Comparison of ENCODE assay signal across 8 cellular contexts in the genomic region with DNA sequence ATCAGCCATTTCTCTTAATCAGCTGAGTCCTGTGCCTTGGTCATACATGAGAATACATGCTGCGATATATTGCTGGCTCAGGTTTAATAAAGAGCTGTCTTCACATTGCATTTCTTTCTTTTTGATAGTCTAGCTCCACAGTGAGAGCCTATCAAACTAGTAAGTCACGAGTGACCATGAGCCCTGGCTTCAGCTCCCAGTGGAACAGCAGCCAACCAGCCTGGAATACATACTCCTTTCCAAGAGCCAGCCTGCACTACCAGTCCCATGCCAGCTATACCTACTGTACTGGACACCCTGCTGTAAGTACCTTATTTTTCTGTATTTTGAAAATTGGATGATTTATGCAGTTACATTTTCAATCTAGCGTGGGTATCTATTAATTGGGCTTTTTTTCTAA.
DNase-seq lines count a peak whose midpoint lies in the region; ATAC-seq and TF ChIP-seq lines count a peak whose summit lies in the region.
"Not testable (repeated sequence)": the region's sequence is repeated elsewhere in the genome, so short reads cannot be mapped to it uniquely, and the experiment has no call there.

No MANE protein-coding gene starts in this region.

- TF ChIP-seq CTCF in HCT116 (IDR thresholded peaks at IDR 0.05 in 2 of 3, conservative IDR thresholded peaks at IDR 0.05 in 1 of 3; ENCODE audit: borderline replicate concordance in 1 of 3, insufficient read depth in 1 of 3, low read depth in 2 of 3, low read length in 2 of 3); heart left ventricle (IDR thresholded peaks at IDR 0.05): not testable (repeated sequence)

- peaks cover 0 to 25% (median 11%) of the 10 kb centered on the region in 4 donors for H3K4me1 Mint-ChIP-seq in CD4-positive, CD25-positive, alpha-beta regulatory T cell
- not testable (repeated sequence) for H3K4me1 Mint-ChIP-seq in activated T-helper 17 cell treated with anti-CD3 and anti-CD28 coated beads, Interleukin-2, amount 50 U/mL, for 72 hours
- H3K4me1 Mint-ChIP-seq in stimulated activated effector memory CD8-positive, alpha-beta T cell treated with anti-CD3 and anti-CD28 coated beads, Interleukin-12 subunit alpha, Interleukin-12 subunit beta, amount 100 ng/mL, for 72 hours, result peaks cover 18% of the 10 kb centered on the region

- H3K9me3 Mint-ChIP-seq in CD4-positive, CD25-positive, alpha-beta regulatory T cell; stimulated activated effector memory CD8-positive, alpha-beta T cell treated with anti-CD3 and anti-CD28 coated beads, Interleukin-12 subunit alpha, Interleukin-12 subunit beta, amount 100 ng/mL, for 72 hours: not testable (repeated sequence)
- peaks cover 19% of the 10 kb centered on the region for H3K9me3 Mint-ChIP-seq in activated T-helper 17 cell treated with anti-CD3 and anti-CD28 coated beads, Interleukin-2, amount 50 U/mL, for 72 hours

- H4K20me1 ChIP-seq in HCT116 (ENCODE audit: insufficient read depth), result not testable (repeated sequence)

- not testable (repeated sequence) for H3K4me1 ChIP-seq in CD4-positive, CD25-positive, alpha-beta regulatory T cell (ENCODE audit: control insufficient read depth, insufficient read depth, low read length, poor library complexity, severe bottlenecking); right cardiac atrium (ENCODE audit: control insufficient read depth, insufficient read depth, low read length)
- H3K4me1 ChIP-seq in HCT116 (ENCODE audit: control insufficient read depth in 1 of 2, insufficient read depth in 2 of 2, low read length in 2 of 2), result peaks cover 0 to 42% of the 10 kb centered on the region in 2 experiments; a peak in 2 of 4 replicates
- peaks cover 57% of the 10 kb centered on the region for H3K4me1 ChIP-seq in adipocyte (ENCODE audit: control insufficient read depth, insufficient read depth, low read length)
- H3K4me1 ChIP-seq in heart left ventricle, result peaks cover 0 to 31% (median 11%) of the 10 kb centered on the region in 12 donors

- not testable (repeated sequence) for TF ChIP-seq RAD21 in HCT116 (IDR thresholded peaks at IDR 0.05; ENCODE audit: low read depth)

- not testable (repeated sequence) for H3K9me2 ChIP-seq in HCT116 (ENCODE audit: insufficient read depth)

- H3K36me3 ChIP-seq in CD4-positive, CD25-positive, alpha-beta regulatory T cell (ENCODE audit: control insufficient read depth, insufficient read depth, low read length); HCT116 (ENCODE audit: control insufficient read depth in 1 of 2, insufficient read depth in 2 of 2, low read length in 2 of 2); adipocyte (ENCODE audit: control insufficient read depth, insufficient read depth, low read length, severe bottlenecking); heart left ventricle: not testable (repeated sequence)

- WGBS in heart left ventricle, 4 donors, result 49 to 74% (median 64%) methylated on average over 3 of the region's 3 CpGs
- WGBS in right cardiac atrium, result 65% methylated on average over 3 of the region's 3 CpGs

- in situ Hi-C loops in SK-MEL-5 (cut with HindIII; ENCODE audit: low pct_unique_long_range_greater_than_20kb, low sequenced_read_pairs), result not testable (repeated sequence)

- H3K27me3 ChIP-seq in CD4-positive, CD25-positive, alpha-beta regulatory T cell (ENCODE audit: control insufficient read depth, insufficient read depth, low read length); HCT116 (ENCODE audit: insufficient read depth, low read length); adipocyte (replicated peaks; ENCODE audit: control insufficient read depth, insufficient read depth, low read length); heart left ventricle; right cardiac atrium (ENCODE audit: control insufficient read depth, insufficient read depth): not testable (repeated sequence)

- H3K27ac ChIP-seq in CD4-positive, CD25-positive, alpha-beta regulatory T cell (ENCODE audit: insufficient read depth, low read length, poor library complexity, severe bottlenecking); HCT116 (ENCODE audit: low read depth, low read length); right cardiac atrium (ENCODE audit: low read length): not testable (repeated sequence)
- H3K27ac ChIP-seq in heart left ventricle, result peak overlapping the region in 2 of 12 donors; percentile 4 to 47

- RAD21 ChIA-PET in HCT116 (lab: Charles Lee; ENCODE audit: low non-redundant PET in 1 of 2, low total read pairs in 2 of 2, uncharacterized antibody in 2 of 2, unreplicated experiment in 2 of 2), result not testable (repeated sequence)

- H3K27me3 Mint-ChIP-seq in CD4-positive, CD25-positive, alpha-beta regulatory T cell; activated T-helper 17 cell treated with anti-CD3 and anti-CD28 coated beads, Interleukin-2, amount 50 U/mL, for 72 hours: not testable (repeated sequence)

- H3K27ac Mint-ChIP-seq in CD4-positive, CD25-positive, alpha-beta regulatory T cell, result peak overlapping the region in 1 of 3 donors; percentile 79
- H3K27ac Mint-ChIP-seq in activated T-helper 17 cell treated with anti-CD3 and anti-CD28 coated beads, Interleukin-2, amount 50 U/mL, for 72 hours, result peak overlapping the region; percentile 16
- H3K27ac Mint-ChIP-seq in stimulated activated effector memory CD8-positive, alpha-beta T cell treated with anti-CD3 and anti-CD28 coated beads, Interleukin-12 subunit alpha, Interleukin-12 subunit beta, amount 100 ng/mL, for 72 hours, result peak overlapping the region; percentile 77

- not testable (repeated sequence) for DNase-seq in CD4-positive, CD25-positive, alpha-beta regulatory T cell; HCT116 (ENCODE audit: low read depth, low spot score); adipocyte (ENCODE audit: low read depth); heart left ventricle; right cardiac atrium; stimulated activated effector memory CD8-positive, alpha-beta T cell treated with anti-CD3 and anti-CD28 coated beads, Interleukin-12 subunit alpha, Interleukin-12 subunit beta, amount 100 ng/mL, for 72 hours (ENCODE audit: low spot score in 2 of 2)
- peak; percentile 24 for DNase-seq in SK-MEL-5 (ENCODE audit: low read depth, low spot score)

- CTCF ChIA-PET in HCT116 (lab: Charles Lee), result not testable (repeated sequence)

- not testable (repeated sequence) for TF ChIP-seq POLR2A in HCT116 (IDR thresholded peaks at IDR 0.05; ENCODE audit: borderline replicate concordance, extremely low read depth, insufficient read depth, insufficient read length); heart left ventricle (IDR thresholded peaks at IDR 0.05)

- H3K79me2 ChIP-seq in HCT116 (ENCODE audit: insufficient read depth, low read length), result not testable (repeated sequence)

- H3K9ac ChIP-seq in HCT116 (ENCODE audit: low read length); adipocyte (ENCODE audit: low read length): not testable (repeated sequence)

- not testable (repeated sequence) for H3K4me2 ChIP-seq in HCT116 (ENCODE audit: low read length)

- peak overlapping the region in 3 of 4 donors; percentile 16 to 71 (median 22) for H3K4me3 Mint-ChIP-seq in CD4-positive, CD25-positive, alpha-beta regulatory T cell
- H3K4me3 Mint-ChIP-seq in activated T-helper 17 cell treated with anti-CD3 and anti-CD28 coated beads, Interleukin-2, amount 50 U/mL, for 72 hours, result not testable (repeated sequence)
- peak overlapping the region; percentile 18 for H3K4me3 Mint-ChIP-seq in stimulated activated effector memory CD8-positive, alpha-beta T cell treated with anti-CD3 and anti-CD28 coated beads, Interleukin-12 subunit alpha, Interleukin-12 subunit beta, amount 100 ng/mL, for 72 hours

- POLR2A ChIA-PET in HCT116 (lab: Charles Lee), result not testable (repeated sequence)

- H3K9me3 ChIP-seq in CD4-positive, CD25-positive, alpha-beta regulatory T cell (ENCODE audit: control insufficient read depth in 2 of 2, low read length in 2 of 2); HCT116 (ENCODE audit: control insufficient read depth in 1 of 2, insufficient read depth in 1 of 2, low read depth in 1 of 2, low read length in 2 of 2); adipocyte (ENCODE audit: control insufficient read depth, low read length); heart left ventricle; right cardiac atrium (ENCODE audit: control insufficient read depth, low read length): not testable (repeated sequence)

- not testable (repeated sequence) for BruUV-seq in HCT116 (replicated peaks; lab: Mats Ljungman, UMichigan)

- peak overlapping the region; percentile 75 for H2AFZ ChIP-seq in HCT116 (ENCODE audit: low read depth, low read length, poor library complexity, severe bottlenecking)

- intact Hi-C loops in HCT116 (cut with micrococcal nuclease); right cardiac atrium (cut with DNase I): not testable (repeated sequence)
- intact Hi-C loops in heart left ventricle (cut with DNase I), result loop anchor here in 1 of 10 donors (10.0 kb wide), 1 partner anchor 252 kb away; no protein-coding TSS in a partner anchor

- not testable (repeated sequence) for H3K36me3 Mint-ChIP-seq in CD4-positive, CD25-positive, alpha-beta regulatory T cell; activated T-helper 17 cell treated with anti-CD3 and anti-CD28 coated beads, Interleukin-2, amount 50 U/mL, for 72 hours (ENCODE audit: low read depth); stimulated activated effector memory CD8-positive, alpha-beta T cell treated with anti-CD3 and anti-CD28 coated beads, Interleukin-12 subunit alpha, Interleukin-12 subunit beta, amount 100 ng/mL, for 72 hours

- not testable (repeated sequence) for H3K4me3 ChIP-seq in CD4-positive, CD25-positive, alpha-beta regulatory T cell (ENCODE audit: low read depth, low read length); HCT116 (replicated peaks in 1 of 2; ENCODE audit: low read depth in 1 of 2, low read length in 2 of 2); heart left ventricle; right cardiac atrium (ENCODE audit: low read length)
- peak overlapping the region; percentile 55 for H3K4me3 ChIP-seq in adipocyte (ENCODE audit: low read length)

- ATAC-seq in CD4-positive, CD25-positive, alpha-beta regulatory T cell (ENCODE audit: low read depth in 2 of 2); HCT116; activated T-helper 17 cell treated with anti-CD3 and anti-CD28 coated beads, Interleukin-2, amount 50 U/mL, for 72 hours (replicated peaks); stimulated activated effector memory CD8-positive, alpha-beta T cell treated with anti-CD3 and anti-CD28 coated beads, Interleukin-12 subunit alpha, Interleukin-12 subunit beta, amount 100 ng/mL, for 72 hours: not testable (repeated sequence)
- peak; percentile 74 to 90 (median 85) for ATAC-seq in heart left ventricle
- peak; percentile 51 to 73 for ATAC-seq in right cardiac atrium
